Comparison of ENCODE assay signal across 26 cellular contexts in the genomic region with DNA sequence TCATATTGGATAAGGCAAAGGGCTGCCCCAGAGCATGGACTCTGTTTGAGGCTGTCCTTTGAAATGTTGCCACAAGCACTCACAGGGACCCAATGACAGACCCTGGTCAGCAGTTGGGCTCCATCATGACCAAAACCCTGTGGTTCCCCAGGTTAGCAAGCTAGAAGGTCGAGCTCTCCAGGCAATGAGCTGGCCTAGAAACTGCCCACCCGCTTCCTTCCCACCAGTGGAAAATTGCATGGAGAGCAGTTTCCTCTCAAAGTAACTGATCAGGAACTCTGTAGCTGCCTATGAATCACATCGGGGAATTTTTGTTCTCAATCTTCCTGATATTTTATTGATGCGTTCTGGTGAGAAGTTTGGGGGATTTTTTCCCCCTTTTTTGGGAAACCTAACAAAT. TPM values are rescaled to one million over a fixed set of nuclear protein-coding genes. Genes with fewer than 3 reads are reported as not detected.
"Had no signal": no experiment of that assay in that cellular context is flagged by ENCODE, and none has a peak within 500 bp of the region (broad histone marks: within the 10 kb centered on the region; RNA-seq: fewer than 3 reads in every experiment).

No MANE protein-coding gene starts in this region.

- H3K36me3 Mint-ChIP-seq: naive thymus-derived CD4-positive, alpha-beta T cell; natural killer cell; neural progenitor cell; stimulated activated memory B cell treated with anti-CD40 and anti-IgM and Interleukin-4, amounts not matched to agents 10 μg/mL and 1 μg/mL and 100 μg/mL, for 72 hours; type B pancreatic cell had no signal

- DNase-seq: naive thymus-derived CD4-positive, alpha-beta T cell; natural killer cell; occipital lobe; pancreas; right cardiac atrium; right lobe of liver; spleen; stimulated activated CD4-positive, alpha-beta T cell treated with anti-CD3 and anti-CD28 coated beads, Interleukin-12 subunit alpha, Interleukin-12 subunit beta, amount 100 ng/mL, for 4 hours; stimulated activated CD4-positive, alpha-beta T cell treated with anti-CD3 and anti-CD28 coated beads, Interleukin-1b, Interleukin-23, amount 100 ng/mL, for 48 hours; stimulated activated CD4-positive, alpha-beta T cell treated with anti-CD3 and anti-CD28 coated beads, Interleukin-4, amount 100 ng/mL, for 1 hour; stimulated activated CD4-positive, alpha-beta T cell treated with anti-CD3 and anti-CD28 coated beads, Interleukin-4, amount 100 ng/mL, for 4 hours; stimulated activated CD8-positive, alpha-beta memory T cell treated with anti-CD3 and anti-CD28 coated beads, Interleukin-4, amount 100 ng/mL, for 48 hours; stimulated activated naive CD4-positive, alpha-beta T cell; stimulated activated naive CD8-positive, alpha-beta T cell treated with anti-CD3 and anti-CD28 coated beads, Interleukin-15, amount 100 ng/mL, for 72 hours; stimulated activated naive CD8-positive, alpha-beta T cell treated with anti-CD3 and anti-CD28 coated beads, Interleukin-15, Interleukin-2, amounts not matched to agents 100 U/mL and 50 U/mL, for 24 hours; substantia nigra; testis; tibial artery; transverse colon; upper lobe of right lung; uterus had no signal

- H3K27ac Mint-ChIP-seq: naive thymus-derived CD4-positive, alpha-beta T cell; natural killer cell; nephron; neural progenitor cell; stimulated activated memory B cell treated with anti-CD40 and anti-IgM and Interleukin-4, amounts not matched to agents 10 μg/mL and 1 μg/mL and 100 μg/mL, for 72 hours; stimulated activated naive CD8-positive, alpha-beta T cell treated with anti-CD3 and anti-CD28 coated beads, Interleukin-15, amount 100 ng/mL, for 72 hours; type B pancreatic cell had no signal

- FAIRE-seq: pancreas had no signal

- H3K4me3 Mint-ChIP-seq: naive thymus-derived CD4-positive, alpha-beta T cell; natural killer cell; nephron; neural progenitor cell; stimulated activated memory B cell treated with anti-CD40 and anti-IgM and Interleukin-4, amounts not matched to agents 10 μg/mL and 1 μg/mL and 100 μg/mL, for 72 hours; stimulated activated naive CD8-positive, alpha-beta T cell treated with anti-CD3 and anti-CD28 coated beads, Interleukin-15, amount 100 ng/mL, for 72 hours; type B pancreatic cell had no signal

- H3K9me3 Mint-ChIP-seq: natural killer cell, type B pancreatic cell had no signal

- ATAC-seq: naive thymus-derived CD4-positive, alpha-beta T cell; natural killer cell; pancreas; right cardiac atrium; right lobe of liver; stimulated activated memory B cell treated with anti-CD40 and anti-IgM and Interleukin-4, amounts not matched to agents 10 μg/mL and 1 μg/mL and 100 μg/mL, for 72 hours; stimulated activated naive CD8-positive, alpha-beta T cell treated with anti-CD3 and anti-CD28 coated beads, Interleukin-15, amount 100 ng/mL, for 72 hours; stimulated activated naive CD8-positive, alpha-beta T cell treated with anti-CD3 and anti-CD28 coated beads, Interleukin-15, Interleukin-2, amounts not matched to agents 100 U/mL and 50 U/mL, for 24 hours had no signal

RNA-seq across cellular contexts. Expression of a gene that starts 52.8 kb away (rescaled TPM):
- total RNA-seq: smooth muscle cell had no signal
